In the genomic region with DNA sequence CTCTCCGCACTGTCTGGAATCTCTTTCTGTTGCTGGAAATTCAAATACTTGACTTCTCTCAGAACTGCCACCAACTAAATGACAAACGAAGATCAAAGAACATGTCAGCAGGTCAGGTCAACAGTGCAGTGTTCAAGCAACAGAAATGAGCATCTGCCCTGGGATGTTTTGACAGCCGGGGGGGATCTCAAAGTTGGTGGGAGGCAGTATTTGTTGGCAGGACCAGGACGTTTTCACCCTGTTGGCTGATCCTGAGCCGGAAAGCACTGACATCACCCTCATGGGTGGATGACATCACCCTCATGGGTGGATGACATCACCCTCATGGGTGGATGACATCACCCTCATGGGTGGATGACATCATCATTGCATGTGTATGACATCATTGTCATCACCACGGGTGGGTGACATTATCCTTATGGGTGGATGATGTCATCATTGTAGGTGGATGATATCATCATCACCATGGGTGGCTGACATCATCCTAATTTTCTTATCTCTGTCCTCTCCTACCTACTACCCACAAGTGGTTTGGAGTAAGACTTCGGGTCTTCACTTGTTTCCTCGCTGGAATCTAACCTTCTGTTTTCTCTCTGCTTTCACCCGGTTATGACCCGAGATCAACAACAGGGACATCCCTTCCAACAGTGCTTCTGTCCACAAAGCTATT, we compare ENCODE assay signal across 1 cellular context.
A peak's percentile ranks its signal among the peaks of the same experiment; 100 is the strongest.
TF ChIP-seq lines count a peak whose summit lies in the region.

No MANE protein-coding gene starts in this region.

TF ChIP-seq in H1, 55 proteins besides CTCF, POLR2A, EP300 and RAD21:
- TF ChIP-seq, protein P1, sequence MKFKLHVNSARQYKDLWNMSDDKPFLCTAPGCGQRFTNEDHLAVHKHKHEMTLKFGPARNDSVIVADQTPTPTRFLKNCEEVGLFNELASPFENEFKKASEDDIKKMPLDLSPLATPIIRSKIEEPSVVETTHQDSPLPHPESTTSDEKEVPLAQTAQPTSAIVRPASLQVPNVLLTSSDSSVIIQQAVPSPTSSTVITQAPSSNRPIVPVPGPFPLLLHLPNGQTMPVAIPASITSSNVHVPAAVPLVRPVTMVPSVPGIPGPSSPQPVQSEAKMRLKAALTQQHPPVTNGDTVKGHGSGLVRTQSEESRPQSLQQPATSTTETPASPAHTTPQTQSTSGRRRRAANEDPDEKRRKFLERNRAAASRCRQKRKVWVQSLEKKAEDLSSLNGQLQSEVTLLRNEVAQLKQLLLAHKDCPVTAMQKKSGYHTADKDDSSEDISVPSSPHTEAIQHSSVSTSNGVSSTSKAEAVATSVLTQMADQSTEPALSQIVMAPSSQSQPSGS (IDR thresholded peaks at IDR 0.05; ENCODE audit: low read length) = peak; percentile 97
- TF ChIP-seq SIN3A (conservative IDR thresholded peaks at IDR 0.05 in 1 of 2, IDR thresholded peaks at IDR 0.05 in 1 of 2; ENCODE audit: low read depth in 1 of 2, low read length in 2 of 2) = no peak
- TF ChIP-seq, protein P2, sequence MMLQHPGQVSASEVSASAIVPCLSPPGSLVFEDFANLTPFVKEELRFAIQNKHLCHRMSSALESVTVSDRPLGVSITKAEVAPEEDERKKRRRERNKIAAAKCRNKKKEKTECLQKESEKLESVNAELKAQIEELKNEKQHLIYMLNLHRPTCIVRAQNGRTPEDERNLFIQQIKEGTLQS (IDR thresholded peaks at IDR 0.05; ENCODE audit: insufficient read depth, low read depth, low read length) = no peak
- TF ChIP-seq JUND (IDR thresholded peaks at IDR 0.05; ENCODE audit: low read length) = peak; percentile 69; the same call in 1 of the 2 replicates
- TF ChIP-seq CBX8 (IDR thresholded peaks at IDR 0.05; ENCODE audit: borderline replicate concordance, low read depth, low read length) = no peak
- TF ChIP-seq CREB1 (IDR thresholded peaks at IDR 0.05) = peak; percentile 97
- TF ChIP-seq RBBP5 (IDR thresholded peaks at IDR 0.05; ENCODE audit: borderline replicate concordance, low read depth, low read length) = no peak
- no peak for TF ChIP-seq HDAC6 (IDR thresholded peaks at IDR 0.05; ENCODE audit: low read depth, low read length)
- no peak for TF ChIP-seq BCL11A (IDR thresholded peaks at IDR 0.05; ENCODE audit: low read depth in 2 of 2, low read length in 2 of 2)
